In the genomic region with DNA sequence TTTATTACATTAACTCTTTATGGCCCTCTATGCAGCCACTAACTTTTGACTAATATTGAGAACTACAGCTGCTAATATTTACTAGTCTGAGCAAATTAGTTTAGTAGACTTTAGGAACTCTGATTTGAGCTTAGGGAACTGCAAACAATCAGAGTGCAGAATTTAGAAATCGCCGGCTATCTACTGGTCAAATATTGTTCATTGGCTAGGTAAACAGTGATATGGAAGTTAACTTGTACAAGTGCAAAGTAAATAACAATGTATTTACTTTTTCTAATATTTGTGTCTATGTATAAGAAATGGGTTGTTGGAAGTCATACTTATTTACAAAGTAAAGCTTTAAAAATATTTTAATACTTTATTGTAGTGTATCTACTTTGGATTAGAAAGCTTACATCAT, we compare ENCODE assay signal across 17 cellular contexts.
"Had no signal": no experiment of that assay in that cellular context is flagged by ENCODE, and none has a peak within 500 bp of the region (broad histone marks: within the 10 kb centered on the region; RNA-seq: fewer than 3 reads in every experiment).

No MANE protein-coding gene starts in this region.

- H3K27me3 ChIP-seq: heart left ventricle, sigmoid colon, suprapubic skin, thyroid gland, vagina had no signal

- H3K36me3 ChIP-seq: heart left ventricle, sigmoid colon, suprapubic skin, thyroid gland, vagina had no signal

- H3K4me1 ChIP-seq: heart left ventricle, suprapubic skin, thyroid gland, vagina had no signal

- FAIRE-seq: frontal cortex had no signal

- H3K9me3 ChIP-seq: heart left ventricle, sigmoid colon, suprapubic skin, thyroid gland, vagina had no signal

- H3K4me3 ChIP-seq: heart left ventricle, sigmoid colon, skin epidermis, suprapubic skin, thyroid gland, vagina had no signal

- ATAC-seq: esophagus mucosa; heart left ventricle; left ventricle myocardium superior; naive thymus-derived CD4-positive, alpha-beta T cell; stimulated activated naive CD8-positive, alpha-beta T cell treated with anti-CD3 and anti-CD28 coated beads, Interleukin-15, Interleukin-2, amounts not matched to agents 100 U/mL and 50 U/mL, for 24 hours had no signal

- DNase-seq: effector memory CD4-positive, alpha-beta T cell; hippocampal formation; islet precursor cell; left ventricle myocardium superior; mesendoderm; naive thymus-derived CD4-positive, alpha-beta T cell; nephron progenitor cell; sigmoid colon; stimulated activated CD4-positive, alpha-beta T cell treated with anti-CD3 and anti-CD28 coated beads, Interleukin-12 subunit alpha, Interleukin-12 subunit beta, amount 100 ng/mL, for 4 hours; stimulated activated naive CD8-positive, alpha-beta T cell treated with anti-CD3 and anti-CD28 coated beads, Interleukin-15, Interleukin-2, amounts not matched to agents 100 U/mL and 50 U/mL, for 24 hours; thyroid gland had no signal

- H3K27ac ChIP-seq: heart left ventricle, sigmoid colon, skin epidermis, suprapubic skin, thyroid gland, vagina had no signal
